1 cellular context compared by ENCODE assay signal in the genomic region with DNA sequence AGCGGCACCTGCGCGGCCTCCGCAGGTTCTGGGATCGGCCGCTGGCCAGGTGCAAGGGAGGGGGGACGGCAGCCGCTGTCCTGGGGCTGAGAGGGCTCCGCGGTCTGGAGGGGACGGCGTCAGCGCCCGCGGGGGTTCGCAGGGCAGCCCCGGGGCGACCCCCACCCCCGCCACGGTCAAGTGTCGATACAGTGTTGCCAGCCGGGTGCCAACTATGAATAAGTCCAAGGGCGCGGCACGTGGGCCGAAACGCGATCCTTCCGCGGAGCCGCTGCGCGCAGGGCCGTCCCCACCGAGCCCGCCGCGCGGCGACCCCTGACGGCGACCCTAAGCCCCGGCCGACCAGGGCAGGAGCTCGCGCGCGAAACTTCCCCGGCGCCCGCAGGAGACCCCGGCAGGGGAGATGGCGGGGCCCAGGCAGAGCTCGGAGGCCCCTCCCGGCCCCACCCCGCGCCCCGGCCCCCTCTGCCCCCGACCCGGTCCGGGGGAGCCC.
TF ChIP-seq lines count a peak whose summit lies in the region.

No MANE protein-coding gene starts in this region.

TF ChIP-seq in IMR-90, 13 proteins besides CTCF, POLR2A, EP300 and RAD21 (continued from another document):
- TF ChIP-seq USF2 (IDR thresholded peaks at IDR 0.05; ENCODE audit: low read depth, low read length) (peak; percentile 71), BHLHE40 (IDR thresholded peaks at IDR 0.05; ENCODE audit: low read depth, low read length) (peak; percentile 54; the same call in 1 of the 2 replicates), MAZ (IDR thresholded peaks at IDR 0.05; ENCODE audit: borderline replicate concordance, low read depth, low read length) (peak; percentile 30; the same call in 1 of the 2 replicates), MXI1 (IDR thresholded peaks at IDR 0.05; ENCODE audit: borderline replicate concordance, low read depth, low read length) (peak; percentile 39; the same call in 1 of the 2 replicates), SMC3 (IDR thresholded peaks at IDR 0.05; ENCODE audit: low read depth, low read length) (no peak), RFX5 (IDR thresholded peaks at IDR 0.05; ENCODE audit: low read depth, low read length) (no peak), NFE2L2 (IDR thresholded peaks at IDR 0.05; ENCODE audit: low read depth, low read length) (no peak), RCOR1 (IDR thresholded peaks at IDR 0.05; ENCODE audit: insufficient replicate concordance, low read length) (no peak), CEBPB (IDR thresholded peaks at IDR 0.05; ENCODE audit: low read depth, low read length) (no peak)
